In the genomic region with DNA sequence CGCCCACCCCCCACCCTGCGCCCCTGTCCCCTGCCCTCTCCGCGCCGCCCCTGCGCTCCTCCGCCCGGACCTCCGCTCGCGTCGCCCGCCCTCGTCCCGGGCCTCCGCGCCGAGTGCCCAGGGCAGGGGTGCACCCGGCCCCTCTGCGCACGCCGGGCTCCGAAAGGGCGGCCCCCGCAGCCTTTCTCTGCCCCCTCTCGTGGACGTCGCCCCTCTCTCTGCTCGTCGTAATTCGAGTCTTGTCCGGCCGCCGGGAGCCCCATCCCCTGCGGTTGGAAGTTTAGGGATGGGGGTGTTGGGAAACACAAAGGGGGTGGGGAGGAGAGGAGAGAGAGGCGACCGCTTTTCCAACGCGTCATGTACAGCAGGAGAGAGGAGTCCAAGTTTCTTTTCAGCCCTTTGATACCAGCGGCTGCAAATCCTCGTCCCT, we compare ENCODE assay signal across 8 cellular contexts. TPM values are rescaled to one million over a fixed set of nuclear protein-coding genes. Genes with fewer than 3 reads are reported as not detected.
DNase-seq lines count a peak whose midpoint lies in the region; ATAC-seq and TF ChIP-seq lines count a peak whose summit lies in the region.

No MANE protein-coding gene starts in this region.

- H3K4me2 ChIP-seq in fibroblast of lung (ENCODE audit: extremely low read depth, insufficient read depth, low read length), result peak overlapping the region; percentile 77

- peak overlapping the region; percentile 95 for H3K4me3 Mint-ChIP-seq in activated B cell treated with CpG ODN at 0.5 μM for 24 hours
- H3K4me3 Mint-ChIP-seq in natural killer cell treated with Interleukin-12 subunit alpha and Interleukin-12 subunit beta and Interleukin-15 and Interleukin-18, amount 100 ng/mL, for 72 hours, result peak overlapping the region; percentile 89

- H3K9me3 ChIP-seq in fibroblast of lung (ENCODE audit: control insufficient read depth, insufficient read depth, low read depth, low read length), result no peaks in the 10 kb centered on the region

- DNase-seq in activated B cell treated with CpG ODN at 0.5 μM for 24 hours, result no peak
- peak; percentile 49 to 61 for DNase-seq in fibroblast of lung (ENCODE audit: low read depth in 2 of 2)
- no peak for DNase-seq in natural killer cell treated with Interleukin-12 subunit alpha and Interleukin-12 subunit beta and Interleukin-15 and Interleukin-18, amount 100 ng/mL, for 72 hours (ENCODE audit: low spot score)
- DNase-seq in NOMO-1 treated with DMSO at 0.1 percent for 48 hours (lab: John Stamatoyannopoulos, UW; ENCODE audit: unreplicated experiment), result no peak

- ATAC-seq in GM18909 (IDR thresholded peaks at IDR 0.05; ENCODE audit: poor library complexity, unreplicated experiment), result peak; percentile 18
- peak; percentile 29 for ATAC-seq in HG03439 (IDR thresholded peaks at IDR 0.05; ENCODE audit: unreplicated experiment)
- peak; percentile 5 for ATAC-seq in activated B cell treated with CpG ODN at 0.5 μM for 24 hours (ENCODE audit: low read depth)
- ATAC-seq in natural killer cell treated with Interleukin-12 subunit alpha and Interleukin-12 subunit beta and Interleukin-15 and Interleukin-18, amount 100 ng/mL, for 72 hours, result peak in 1 of 2 donors; percentile 47
- ATAC-seq in GM21786 (IDR thresholded peaks at IDR 0.05; ENCODE audit: unreplicated experiment), result no peak

- H3K27ac ChIP-seq in C4-2B (peak overlapping the region; percentile 82), fibroblast of lung (ENCODE audit: insufficient read depth, low read length) (peak overlapping the region; percentile 84)

- intact Hi-C loops in activated B cell treated with CpG ODN at 0.5 μM for 24 hours (cut with micrococcal nuclease), result loop anchor here (1.0 to 5.0 kb wide), 11 partner anchors 42 to 725 kb away; partner anchors contain the start of genes ABCB10, CCSAP, TAF5L and URB2

- CTCF ChIA-PET in activated B cell treated with CpG ODN at 0.5 μM for 24 hours (lab: Charles Lee), result interaction anchor here (1.9 kb wide), 1 partner anchor 56 kb away, joined by 7 read pairs; no protein-coding TSS in a partner anchor

- no peak overlapping the region for H2AFZ ChIP-seq in fibroblast of lung (ENCODE audit: low read length)

- no peak for TF ChIP-seq CTCF in C4-2B (conservative IDR thresholded peaks at IDR 0.05)
- TF ChIP-seq CTCF in activated B cell treated with CpG ODN at 0.5 μM for 24 hours (IDR thresholded peaks at IDR 0.05), result no peak
- no peak for TF ChIP-seq CTCF in fibroblast of lung (conservative IDR thresholded peaks at IDR 0.05 in 1 of 2, IDR thresholded peaks at IDR 0.05 in 1 of 2; ENCODE audit: low read depth in 1 of 2, low read length in 2 of 2)

- H3K79me2 ChIP-seq in fibroblast of lung (ENCODE audit: control insufficient read depth, insufficient read depth, low read length), result peaks cover 49% of the 10 kb centered on the region

- peaks cover 50% of the 10 kb centered on the region for H3K4me1 Mint-ChIP-seq in activated B cell treated with CpG ODN at 0.5 μM for 24 hours
- peaks cover 33 to 45% of the 10 kb centered on the region in 2 donors for H3K4me1 Mint-ChIP-seq in natural killer cell treated with Interleukin-12 subunit alpha and Interleukin-12 subunit beta and Interleukin-15 and Interleukin-18, amount 100 ng/mL, for 72 hours (ENCODE audit: low read depth in 2 of 2)

- no peaks in the 10 kb centered on the region for H3K27me3 Mint-ChIP-seq in activated B cell treated with CpG ODN at 0.5 μM for 24 hours
- peaks cover 3 to 4% of the 10 kb centered on the region in 2 donors for H3K27me3 Mint-ChIP-seq in natural killer cell treated with Interleukin-12 subunit alpha and Interleukin-12 subunit beta and Interleukin-15 and Interleukin-18, amount 100 ng/mL, for 72 hours

- H4K20me1 ChIP-seq in fibroblast of lung (ENCODE audit: control insufficient read depth, extremely low read depth, insufficient read depth, low read length), result no peaks in the 10 kb centered on the region

- peak overlapping the region; percentile 87 for H3K9ac ChIP-seq in fibroblast of lung (ENCODE audit: insufficient read depth, low read length)

- no peaks in the 10 kb centered on the region for H3K36me3 ChIP-seq in fibroblast of lung (ENCODE audit: control insufficient read depth, insufficient read depth, low read length)

- POLR2A ChIA-PET in activated B cell treated with CpG ODN at 0.5 μM for 24 hours (lab: Charles Lee), result interaction anchor here (1.0 to 2.3 kb wide), 11 partner anchors 37 to 406 kb away, joined by 3 to 16 read pairs (median 7); no protein-coding TSS in a partner anchor

- H3K4me1 ChIP-seq in fibroblast of lung (ENCODE audit: control insufficient read depth, extremely low read depth, insufficient read depth, low read length), result peaks cover 2% of the 10 kb centered on the region

- peak overlapping the region; percentile 80 for H3K27ac Mint-ChIP-seq in activated B cell treated with CpG ODN at 0.5 μM for 24 hours
- peak overlapping the region; percentile 63 to 71 for H3K27ac Mint-ChIP-seq in natural killer cell treated with Interleukin-12 subunit alpha and Interleukin-12 subunit beta and Interleukin-15 and Interleukin-18, amount 100 ng/mL, for 72 hours

- peaks cover 17% of the 10 kb centered on the region for H3K36me3 Mint-ChIP-seq in activated B cell treated with CpG ODN at 0.5 μM for 24 hours (ENCODE audit: low read depth)
- H3K36me3 Mint-ChIP-seq in natural killer cell treated with Interleukin-12 subunit alpha and Interleukin-12 subunit beta and Interleukin-15 and Interleukin-18, amount 100 ng/mL, for 72 hours, result peaks cover 2% of the 10 kb centered on the region

- no peaks in the 10 kb centered on the region for H3K27me3 ChIP-seq in fibroblast of lung (ENCODE audit: control insufficient read depth, insufficient read depth, low read length)

- peaks cover 1% of the 10 kb centered on the region for H3K9me3 Mint-ChIP-seq in activated B cell treated with CpG ODN at 0.5 μM for 24 hours
- peaks cover 2% of the 10 kb centered on the region for H3K9me3 Mint-ChIP-seq in natural killer cell treated with Interleukin-12 subunit alpha and Interleukin-12 subunit beta and Interleukin-15 and Interleukin-18, amount 100 ng/mL, for 72 hours

- H3K4me3 ChIP-seq in fibroblast of lung (replicated peaks in 1 of 4; ENCODE audit: control extremely low read depth in 1 of 4, insufficient read depth in 1 of 4, low read depth in 3 of 4, low read length in 4 of 4), result peak overlapping the region; percentile 70 to 92 (median 86)

RNA-seq across cellular contexts. Expression of gene GALNT2, which starts 0.4 kb away (rescaled TPM):
- total RNA-seq in activated B cell treated with CpG ODN at 0.5 μM for 24 hours (99.8 and 108 TPM in 2 replicates), fibroblast of lung (61.6 and 106 TPM in 2 replicates)
- 111 and 115 TPM in 2 replicates for polyA plus RNA-seq in fibroblast of lung
- polyA plus RNA-seq in fibroblast of lung (2012), result 124 and 130 TPM in 2 replicates
- 76.1 and 79.5 TPM in 2 replicates for polyA minus RNA-seq in fibroblast of lung (ENCODE audit: low replicate concordance)
- total RNA-seq in natural killer cell treated with Interleukin-12 subunit alpha and Interleukin-12 subunit beta and Interleukin-15 and Interleukin-18, amount 100 ng/mL, for 72 hours, result 10 to 100 TPM; 37.7 to 51.5 TPM

Comparison
In these comparisons a context has a peak if more than half of its experiments do, and no peak if none do; other contexts are left out.
1. DNase-seq: peak in fibroblast of lung (2 of 2); none in activated B cell treated with CpG ODN at 0.5 μM for 24 hours (single experiment), natural killer cell treated with Interleukin-12 subunit alpha and Interleukin-12 subunit beta and Interleukin-15 and Interleukin-18, amount 100 ng/mL, for 72 hours (single experiment) and NOMO-1 treated with DMSO at 0.1 percent for 48 hours (single experiment).